25 cellular contexts compared by ENCODE assay signal in the genomic region with DNA sequence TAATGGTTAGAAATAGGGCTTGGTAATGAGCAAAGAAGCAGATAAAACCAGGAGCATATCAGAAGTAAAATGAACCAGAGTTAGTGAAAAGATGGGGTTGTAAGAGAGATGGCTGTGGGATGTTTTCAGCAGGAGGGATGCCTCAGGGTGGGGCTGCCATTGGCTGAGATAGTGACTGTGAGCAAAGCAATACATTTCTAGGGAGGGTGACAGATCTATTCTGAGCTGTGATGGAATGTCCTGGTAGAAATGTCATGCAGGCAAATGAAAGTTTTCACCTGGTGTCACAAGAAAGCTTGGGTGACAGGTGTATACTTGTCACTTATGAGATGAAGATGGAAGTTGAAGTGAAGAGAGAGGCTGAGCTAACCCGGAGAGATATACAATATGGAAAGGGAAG.
"Had no signal": no experiment of that assay in that cellular context is flagged by ENCODE, and none has a peak within 500 bp of the region (broad histone marks: within the 10 kb centered on the region; RNA-seq: fewer than 3 reads in every experiment).

No MANE protein-coding gene starts in this region.

- DNase-seq: hippocampal formation; kidney glomerular epithelial cell; left cardiac atrium; midbrain; mucosa of descending colon; naive thymus-derived CD4-positive, alpha-beta T cell; nucleus accumbens; pancreas; posterior cingulate gyrus; retina; right lobe of liver; stimulated activated CD4-positive, alpha-beta T cell treated with anti-CD3 and anti-CD28 coated beads, Interleukin-1b, Interleukin-23, amount 100 ng/mL, for 48 hours; stimulated activated CD4-positive, alpha-beta T cell treated with anti-CD3 and anti-CD28 coated beads, Interleukin-2, amount 100 ng/mL, for 48 hours; stimulated activated CD4-positive, alpha-beta T cell treated with anti-CD3 and anti-CD28 coated beads, Interleukin-4, amount 100 ng/mL, for 4 hours; stimulated activated CD8-positive, alpha-beta memory T cell treated with anti-CD3 and anti-CD28 coated beads, Interleukin-4, amount 100 ng/mL, for 48 hours; stimulated activated naive CD4-positive, alpha-beta T cell treated with Interleukin-2 at 50 U/mL for 16 hours; stimulated activated naive CD8-positive, alpha-beta T cell treated with anti-CD3 and anti-CD28 coated beads, Interleukin-15, amount 100 ng/mL, for 72 hours; substantia nigra had no signal

- H3K36me3 ChIP-seq: pancreas, prostate gland, right lobe of liver, tibial nerve had no signal

- H3K4me2 ChIP-seq: smooth muscle cell had no signal

- ATAC-seq: left lobe of liver; mucosa of descending colon; naive thymus-derived CD4-positive, alpha-beta T cell; natural killer cell treated with Interleukin-12 subunit alpha and Interleukin-12 subunit beta and Interleukin-15 and Interleukin-18, amount 100 ng/mL, for 72 hours; pancreas; right lobe of liver; stimulated activated memory B cell treated with anti-CD40 and anti-IgM and Interleukin-4, amounts not matched to agents 10 μg/mL and 1 μg/mL and 100 μg/mL, for 72 hours; stimulated activated naive CD8-positive, alpha-beta T cell treated with anti-CD3 and anti-CD28 coated beads, Interleukin-15, amount 100 ng/mL, for 72 hours had no signal

- H3K4me3 ChIP-seq: lung, mucosa of descending colon, pancreas, prostate gland, right lobe of liver, smooth muscle cell, tibial nerve had no signal

- H3K4me1 ChIP-seq: prostate gland had no signal

- H3K27ac ChIP-seq: prostate gland, tibial nerve had no signal

- H3K27me3 ChIP-seq: pancreas, right lobe of liver, tibial nerve had no signal

- H3K9me3 ChIP-seq: mucosa of descending colon, pancreas, prostate gland, right lobe of liver, tibial nerve had no signal
